16 cellular contexts compared by ENCODE assay signal in the genomic region with DNA sequence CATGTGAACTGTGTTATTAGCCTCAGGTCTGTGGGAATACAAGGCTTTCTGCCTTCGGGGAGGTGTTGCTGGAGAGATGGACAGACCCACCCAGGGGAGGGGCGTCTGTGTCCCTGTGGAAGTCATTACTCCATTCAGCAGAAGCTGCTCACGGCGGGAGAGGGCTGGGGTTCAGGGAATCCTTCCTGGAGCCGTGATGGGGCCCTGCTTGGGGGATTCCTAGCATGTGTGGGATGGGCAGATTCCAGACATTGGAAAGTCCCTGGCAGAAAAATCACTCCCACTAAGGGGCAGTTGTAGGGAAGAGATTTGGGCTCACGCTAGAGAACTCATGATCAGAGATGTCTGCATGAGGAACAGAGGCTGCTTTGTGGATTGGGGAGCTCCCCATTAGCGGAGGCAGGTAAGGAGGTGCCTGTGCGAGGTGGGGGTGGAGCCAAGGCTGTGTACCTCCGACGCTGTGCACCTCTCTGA. TPM values are rescaled to one million over a fixed set of nuclear protein-coding genes. Genes with fewer than 3 reads are reported as not detected.
DNase-seq lines count a peak whose midpoint lies in the region; ATAC-seq, FAIRE-seq and TF ChIP-seq lines count a peak whose summit lies in the region.
"Had no signal": no experiment of that assay in that cellular context is flagged by ENCODE, and none has a peak within 500 bp of the region (broad histone marks: within the 10 kb centered on the region; RNA-seq: fewer than 3 reads in every experiment).

No MANE protein-coding gene starts in this region.

- CTCF ChIA-PET in H1 (lab: Charles Lee; ENCODE audit: partially characterized antibody), result interaction anchor here (3.2 to 3.6 kb wide), 2 partner anchors 9 to 64 kb away, joined by 15 to 19 read pairs; no protein-coding TSS in a partner anchor
- CTCF ChIA-PET in CD8-positive, alpha-beta T cell (lab: Charles Lee), result no interaction called here

- no peak overlapping the region for H2BK15ac ChIP-seq in H1 (ENCODE audit: low read length)

- TF ChIP-seq CTCF in H1 (IDR thresholded peaks at IDR 0.05; ENCODE audit: control extremely low read depth in 1 of 3, insufficient read depth in 1 of 3, low read depth in 1 of 3, low read length in 3 of 3), result no peak
- no peak for TF ChIP-seq CTCF in CD8-positive, alpha-beta T cell (IDR thresholded peaks at IDR 0.05)

- WGBS in H1 (ENCODE audit: extremely low coverage in 1 of 2, insufficient coverage in 1 of 2, insufficient read length in 1 of 2, insufficient replicate concordance in 2 of 2, low coverage in 1 of 2, low lambda C conversion rate in 2 of 2, missing lambda C conversion rate in 1 of 2), 2 experiments, result 61% methylated on average over 10 of the region's 10 CpGs; no CpG with 5 or more reads in 1 of the 2 experiments
- WGBS in thymus, result 75% methylated on average over 10 of the region's 10 CpGs

- H2AK5ac ChIP-seq in H1 (ENCODE audit: low read depth, low read length), result no peak overlapping the region

- H3K4me2 ChIP-seq in H1 (ENCODE audit: insufficient read depth in 1 of 2, low read depth in 2 of 2, low read length in 2 of 2), result peak overlapping the region in 1 of 2 experiments; percentile 11; a peak in 1 of 4 replicates
- H3K4me2 ChIP-seq: KMS-11 had no signal

- no peaks in the 10 kb centered on the region for H3K79me1 ChIP-seq in H1 (ENCODE audit: low read depth, low read length)

- H4K91ac ChIP-seq in H1 (replicated peaks; ENCODE audit: insufficient read length, low read length), result no peak overlapping the region

- no peak overlapping the region for H3K14ac ChIP-seq in H1 (ENCODE audit: insufficient read length)

- H2BK12ac ChIP-seq in H1 (ENCODE audit: low read depth, low read length), result no peak overlapping the region

- no peak overlapping the region for H3K4ac ChIP-seq in H1 (replicated peaks; ENCODE audit: insufficient read length, low read depth, low read length)

- no peak overlapping the region for H3K56ac ChIP-seq in H1 (replicated peaks; ENCODE audit: insufficient read length, low read depth, low read length)

- H2BK20ac ChIP-seq in H1 (ENCODE audit: low read length), result no peak overlapping the region

- peak overlapping the region; percentile 83; the same call in 1 of the 2 replicates for H4K8ac ChIP-seq in H1 (ENCODE audit: extremely low read depth, insufficient read depth, low read length)

- ATAC-seq in GM19455 (IDR thresholded peaks at IDR 0.05; ENCODE audit: unreplicated experiment), result no peak
- no peak for ATAC-seq in CD8-positive, alpha-beta T cell

- H3K27me3 ChIP-seq in H1 (replicated peaks in 1 of 4; ENCODE audit: control insufficient read depth in 3 of 4, extremely low read depth in 1 of 4, insufficient read depth in 3 of 4, low read length in 3 of 4) (no peaks in the 10 kb centered on the region), thymus (ENCODE audit: control insufficient read depth, insufficient read depth) (no peaks in the 10 kb centered on the region)
- no peaks in the 10 kb centered on the region for H3K27me3 ChIP-seq in CD8-positive, alpha-beta T cell (ENCODE audit: insufficient read depth, low read length)

- H3K36me3 Mint-ChIP-seq in CD8-positive, alpha-beta T cell, result no peaks in the 10 kb centered on the region

- intact Hi-C loops in CD8-positive, alpha-beta T cell (cut with DNase I, micrococcal nuclease), result no loop called here
- intact Hi-C loops in posterior vena cava (cut with DNase I), result loop anchor here in 1 of 2 donors (5.0 kb wide), 1 partner anchor 42 kb away; no protein-coding TSS in a partner anchor

- no peak overlapping the region for H4K5ac ChIP-seq in H1 (ENCODE audit: insufficient read length, low read depth, low read length)

- no peak overlapping the region for H3K27ac ChIP-seq in H1 (ENCODE audit: low read depth, low read length)
- peak overlapping the region; percentile 68 for H3K27ac ChIP-seq in thymus (ENCODE audit: low read depth)
- no peak overlapping the region for H3K27ac ChIP-seq in CD8-positive, alpha-beta T cell (ENCODE audit: low read depth, low read length)
- H3K27ac ChIP-seq: KMS-11 had no signal

- no peak overlapping the region for H3K23ac ChIP-seq in H1 (ENCODE audit: insufficient read length)

- H4K20me1 ChIP-seq in H1 (replicated peaks in 1 of 2; ENCODE audit: control insufficient read depth in 1 of 2, insufficient read depth in 2 of 2, low read length in 2 of 2), result no peaks in the 10 kb centered on the region

- no peak overlapping the region for H3K9ac ChIP-seq in H1 (replicated peaks in 1 of 4; ENCODE audit: extremely low read depth in 1 of 4, low read depth in 3 of 4, low read length in 3 of 4)
- H3K9ac ChIP-seq: KMS-11 had no signal

- no peak overlapping the region for H3K18ac ChIP-seq in H1 (ENCODE audit: extremely low read depth, low read length)

- H3K4me1 ChIP-seq in H1 (replicated peaks in 1 of 4; ENCODE audit: control insufficient read depth in 3 of 4, insufficient read depth in 4 of 4, low read length in 3 of 4) (peaks cover 2 to 7% (median 3%) of the 10 kb centered on the region in 4 experiments; a peak in 4 of 7 replicates), thymus (ENCODE audit: control insufficient read depth, insufficient read depth, low read length) (no peaks in the 10 kb centered on the region)
- no peaks in the 10 kb centered on the region for H3K4me1 ChIP-seq in CD8-positive, alpha-beta T cell (ENCODE audit: insufficient read depth, low read length)

- H2BK5ac ChIP-seq in H1 (ENCODE audit: low read depth, low read length), result 0 out of 2 replicates have a peak overlapping the region, but pooled peaks have one; percentile 9

- no peak for TF ChIP-seq POLR2A in H1 (IDR thresholded peaks at IDR 0.05; ENCODE audit: control extremely low read depth in 1 of 2, low read depth in 2 of 2, low read length in 2 of 2)

- H2AFZ ChIP-seq in H1 (ENCODE audit: low read length), result peak overlapping the region; percentile 84

- H3K36me3 ChIP-seq in H1 (ENCODE audit: control insufficient read depth in 2 of 4, insufficient read depth in 4 of 4, low read length in 3 of 4), result no peaks in the 10 kb centered on the region
- no peaks in the 10 kb centered on the region for H3K36me3 ChIP-seq in thymus (ENCODE audit: control insufficient read depth, insufficient read depth)
- H3K36me3 ChIP-seq in CD8-positive, alpha-beta T cell (ENCODE audit: insufficient read depth, low read length), result no peaks in the 10 kb centered on the region

- H3K9me3 Mint-ChIP-seq in CD8-positive, alpha-beta T cell, result no peaks in the 10 kb centered on the region
- H3K9me3 Mint-ChIP-seq: T-helper 2 cell treated with Interferon-gamma antibody and Interleukin-4, amounts not matched to agents 5 μg/mL and 100 μg/mL, for 36 hours had no signal

- H3K4me3 Mint-ChIP-seq in CD8-positive, alpha-beta T cell, result no peak overlapping the region
- H3K4me3 Mint-ChIP-seq: T-helper 2 cell treated with Interferon-gamma antibody and Interleukin-4, amounts not matched to agents 5 μg/mL and 100 μg/mL, for 36 hours had no signal

- DNase-seq in NCI-H226 (peak; percentile 89), H1 (ENCODE audit: low read depth in 1 of 2, low spot score in 2 of 2) (no peak), lung microvascular endothelial cell (ENCODE audit: low read depth in 2 of 2) (peak; percentile 62 to 66), posterior vena cava (ENCODE audit: low spot score) (no peak), cerebellum (ENCODE audit: low spot score) (no peak)
- DNase-seq in CD8-positive, alpha-beta T cell, result no peak
- DNase-seq: DMS79 treated with DMSO at 0.1 percent for 48 hours; effector CD8-positive, alpha-beta T cell; NCI-H510A; stimulated activated CD4-positive, alpha-beta T cell treated with anti-CD3 and anti-CD28 coated beads, Interleukin-1b, Interleukin-23, amount 100 ng/mL, for 48 hours; trophoblast cell had no signal

- no peak for TF ChIP-seq EP300 in H1 (IDR thresholded peaks at IDR 0.05; ENCODE audit: borderline replicate concordance in 1 of 2, low read depth in 2 of 2, low read length in 2 of 2)

- no peaks in the 10 kb centered on the region for H3K27me3 Mint-ChIP-seq in CD8-positive, alpha-beta T cell (ENCODE audit: low read depth)

- POLR2A ChIA-PET in H1 (lab: Charles Lee; ENCODE audit: partially characterized antibody), result interaction anchor here (0.7 to 5.5 kb wide), 12 partner anchors 12 to 209 kb away, joined by 3 to 37 read pairs (median 4); no protein-coding TSS in a partner anchor
- POLR2A ChIA-PET in CD8-positive, alpha-beta T cell (lab: Charles Lee), result no interaction called here

- TF ChIP-seq RAD21 in H1 (IDR thresholded peaks at IDR 0.05 in 1 of 2, conservative IDR thresholded peaks at IDR 0.05 in 1 of 2; ENCODE audit: low read depth in 2 of 2, low read length in 2 of 2), result no peak

- H3K27ac Mint-ChIP-seq in CD8-positive, alpha-beta T cell, result no peak overlapping the region
- H3K27ac Mint-ChIP-seq: T-helper 2 cell treated with Interferon-gamma antibody and Interleukin-4, amounts not matched to agents 5 μg/mL and 100 μg/mL, for 36 hours had no signal

- H3K4me1 Mint-ChIP-seq in CD8-positive, alpha-beta T cell (ENCODE audit: low read depth), result no peaks in the 10 kb centered on the region

- H3K79me2 ChIP-seq in H1 (ENCODE audit: control insufficient read depth in 1 of 2, insufficient read depth in 2 of 2, low read length in 2 of 2), result no peaks in the 10 kb centered on the region

- H3K4me3 ChIP-seq in H1 (ENCODE audit: extremely low read depth in 1 of 4, insufficient read depth in 2 of 4, low read depth in 3 of 4, low read length in 4 of 4) (no peak overlapping the region), thymus (ENCODE audit: low read length) (no peak overlapping the region)
- H3K4me3 ChIP-seq in CD8-positive, alpha-beta T cell (ENCODE audit: low read depth, low read length), result no peak overlapping the region
- H3K4me3 ChIP-seq: lung had no signal

- no peaks in the 10 kb centered on the region; the same call in 1 of the 2 replicates for H3K23me2 ChIP-seq in H1 (ENCODE audit: low read depth, low read length)

- no peak overlapping the region for H2BK120ac ChIP-seq in H1 (replicated peaks; ENCODE audit: low read depth, low read length)

- no peak for FAIRE-seq in H1 (lab: Jason Lieb, UNC)

- H3K9me3 ChIP-seq in H1 (ENCODE audit: insufficient read depth in 2 of 2, low read depth in 1 of 2, low read length in 1 of 2) (no peaks in the 10 kb centered on the region), thymus (ENCODE audit: control insufficient read depth) (no peaks in the 10 kb centered on the region)
- H3K9me3 ChIP-seq in CD8-positive, alpha-beta T cell (ENCODE audit: low read length), result no peaks in the 10 kb centered on the region

RNA-seq across cellular contexts. Expression of gene IL34, which starts 56.3 kb away (rescaled TPM):
- total RNA-seq in H1 (2021; fragmentation: NEBNext Ultra II Directional; extraction: Animal tissue kit (Norgen Biotek cat#: 25700)), result 4.0 and 4.6 TPM in 2 replicates
- 5.6 and 8.0 TPM in 2 replicates for polyA plus RNA-seq in H1 (2011; rRNA removed)
- polyA plus RNA-seq in H1 (2011; cell fraction: cytosol; rRNA removed), result 6.7 TPM
- polyA plus RNA-seq in H1 (2011; cell fraction: nucleus; rRNA removed), result 9.0 TPM
- polyA plus RNA-seq in H1 (2012, experiment 1 of 2), result 4.6 to 6.5 TPM (median 5.2 TPM) in 4 replicates
- polyA plus RNA-seq in H1 (2012, experiment 2 of 2), result 3.3 TPM
- 2.7 TPM for polyA plus RNA-seq in H1 (2013, experiment 1 of 2)
- 3.3 TPM for polyA plus RNA-seq in H1 (2013, experiment 2 of 2)
- polyA minus RNA-seq in H1 (2011; rRNA and poly(A)+ RNA removed), result 1.7 and 2.2 TPM in 2 replicates
- polyA minus RNA-seq in H1 (2011; cell fraction: cytosol; rRNA and poly(A)+ RNA removed), result 4.3 TPM
- polyA minus RNA-seq in H1 (2011; cell fraction: nucleus; rRNA and poly(A)+ RNA removed), result 1.5 TPM
- 2.0 and 2.8 TPM in 2 replicates for total RNA-seq in lung microvascular endothelial cell
- polyA plus RNA-seq in thymus, result 4.7 TPM
- under 1 TPM; 0.84 to 0.86 TPM for total RNA-seq in CD8-positive, alpha-beta T cell
- total RNA-seq in posterior vena cava, result 1 to 10 TPM; 4.0 to 4.3 TPM
- 4.1 TPM for total RNA-seq in cerebellum

Comparison
In these comparisons a context has a peak if more than half of its experiments do, and no peak if none do; other contexts are left out.
1. DNase-seq: peak in NCI-H226 (single experiment) and lung microvascular endothelial cell (2 of 2); none in H1 (0 of 2), CD8-positive, alpha-beta T cell (0 of 7), posterior vena cava (single experiment) and cerebellum (single experiment).